In genomic region chr15:81814882-81815455, GRCh38 we compare ENCODE assay signal across 29 cellular contexts.
"Had no signal": no experiment of that assay in that cellular context is flagged by ENCODE, and none has a peak within 500 bp of the region (broad histone marks: within the 10 kb centered on the region; RNA-seq: fewer than 3 reads in every experiment).

No MANE protein-coding gene starts in this region.

- H3K4me3 Mint-ChIP-seq: activated CD4-positive, alpha-beta T cell treated with anti-CD3 and anti-CD28 coated beads for 36 hours; activated CD4-positive, alpha-beta T cell treated with anti-CD3 and anti-CD28 coated beads, Interleukin-2, amount 10 ng/mL, durations not matched to agents 7 days and 5 days; activated CD8-positive, alpha-beta memory T cell treated with anti-CD3 and anti-CD28 coated beads, Interleukin-2, amount 10 ng/mL, durations not matched to agents 7 days and 5 days; activated CD8-positive, alpha-beta T cell treated with anti-CD3 and anti-CD28 coated beads, Interleukin-2, amount 10 ng/mL, durations not matched to agents 7 days and 5 days; activated naive CD4-positive, alpha-beta T cell treated with anti-CD3 and anti-CD28 coated beads for 36 hours; activated naive CD4-positive, alpha-beta T cell treated with anti-CD3 and anti-CD28 coated beads, Interleukin-2, amount 50 U/mL, for 24 hours; activated naive CD8-positive, alpha-beta T cell treated with anti-CD3 and anti-CD28 coated beads for 36 hours; activated naive CD8-positive, alpha-beta T cell treated with anti-CD3 and anti-CD28 coated beads, Interleukin-2, amount 50 U/mL, for 24 hours; activated T-helper 1 cell treated with anti-CD3 and anti-CD28 coated beads, Interleukin-12 subunit alpha, Interleukin-12 subunit beta, Interleukin-2, Interleukin-4 antibody, amounts not matched to agents 30 ng/mL and 10 ng/mL and 1 ng/mL, durations not matched to agents 14 hours and 24 hours and 36 hours had no signal

- H3K27me3 ChIP-seq: body of pancreas, heart left ventricle had no signal

- H3K4me1 ChIP-seq: adrenal gland, body of pancreas had no signal

- H3K4me1 Mint-ChIP-seq: activated CD4-positive, alpha-beta T cell treated with anti-CD3 and anti-CD28 coated beads for 36 hours; activated CD4-positive, alpha-beta T cell treated with anti-CD3 and anti-CD28 coated beads, Interleukin-2, amount 10 ng/mL, durations not matched to agents 7 days and 5 days; activated CD8-positive, alpha-beta memory T cell treated with anti-CD3 and anti-CD28 coated beads, Interleukin-2, amount 10 ng/mL, durations not matched to agents 7 days and 5 days; activated naive CD4-positive, alpha-beta T cell treated with anti-CD3 and anti-CD28 coated beads, Interleukin-2, amount 50 U/mL, for 24 hours; activated naive CD8-positive, alpha-beta T cell treated with anti-CD3 and anti-CD28 coated beads for 36 hours; activated naive CD8-positive, alpha-beta T cell treated with anti-CD3 and anti-CD28 coated beads, Interleukin-2, amount 50 U/mL, for 24 hours had no signal

- H3K36me3 ChIP-seq: adrenal gland, heart left ventricle had no signal

- H3K27ac ChIP-seq: adrenal gland, body of pancreas, epithelial cell of prostate, heart left ventricle had no signal

- H3K9me3 Mint-ChIP-seq: activated CD4-positive, alpha-beta T cell treated with anti-CD3 and anti-CD28 coated beads, Interleukin-2, amount 10 ng/mL, durations not matched to agents 7 days and 5 days; activated naive CD4-positive, alpha-beta T cell treated with anti-CD3 and anti-CD28 coated beads for 36 hours; activated naive CD4-positive, alpha-beta T cell treated with anti-CD3 and anti-CD28 coated beads, Interleukin-2, amount 50 U/mL, for 24 hours; activated naive CD8-positive, alpha-beta T cell treated with anti-CD3 and anti-CD28 coated beads for 36 hours; activated naive CD8-positive, alpha-beta T cell treated with anti-CD3 and anti-CD28 coated beads, Interleukin-2, amount 50 U/mL, for 24 hours; activated T-helper 1 cell treated with anti-CD3 and anti-CD28 coated beads, Interleukin-12 subunit alpha, Interleukin-12 subunit beta, Interleukin-2, Interleukin-4 antibody, amounts not matched to agents 30 ng/mL and 10 ng/mL and 1 ng/mL, durations not matched to agents 14 hours and 24 hours and 36 hours; activated T-helper 2 cell treated with anti-CD3 and anti-CD28 coated beads, Interferon-gamma antibody, Interleukin-2, Interleukin-4, amounts not matched to agents 10 μg/mL and 5 μg/mL and 100 μg/mL, durations not matched to agents 14 hours and 24 hours and 36 hours had no signal

- H3K36me3 Mint-ChIP-seq: activated CD8-positive, alpha-beta memory T cell treated with anti-CD3 and anti-CD28 coated beads, Interleukin-2, amount 10 ng/mL, durations not matched to agents 7 days and 5 days; activated naive CD4-positive, alpha-beta T cell treated with anti-CD3 and anti-CD28 coated beads, Interleukin-2, amount 50 U/mL, for 24 hours; activated naive CD8-positive, alpha-beta T cell treated with anti-CD3 and anti-CD28 coated beads for 36 hours had no signal

- ATAC-seq: activated CD4-positive, alpha-beta T cell treated with anti-CD3 and anti-CD28 coated beads for 36 hours; activated CD8-positive, alpha-beta memory T cell treated with anti-CD3 and anti-CD28 coated beads, Interleukin-2, amount 10 ng/mL, durations not matched to agents 7 days and 5 days; activated CD8-positive, alpha-beta T cell treated with anti-CD3 and anti-CD28 coated beads, Interleukin-2, amount 10 ng/mL, durations not matched to agents 7 days and 5 days; activated naive CD8-positive, alpha-beta T cell treated with anti-CD3 and anti-CD28 coated beads, Interleukin-2, amount 50 U/mL, for 24 hours; body of pancreas; heart left ventricle had no signal

- H3K27ac Mint-ChIP-seq: activated CD4-positive, alpha-beta T cell treated with anti-CD3 and anti-CD28 coated beads for 36 hours; activated CD4-positive, alpha-beta T cell treated with anti-CD3 and anti-CD28 coated beads, Interleukin-2, amount 10 ng/mL, durations not matched to agents 7 days and 5 days; activated CD8-positive, alpha-beta memory T cell treated with anti-CD3 and anti-CD28 coated beads, Interleukin-2, amount 10 ng/mL, durations not matched to agents 7 days and 5 days; activated CD8-positive, alpha-beta T cell treated with anti-CD3 and anti-CD28 coated beads, Interleukin-2, amount 10 ng/mL, durations not matched to agents 7 days and 5 days; activated naive CD4-positive, alpha-beta T cell treated with anti-CD3 and anti-CD28 coated beads for 36 hours; activated naive CD4-positive, alpha-beta T cell treated with anti-CD3 and anti-CD28 coated beads, Interleukin-2, amount 50 U/mL, for 24 hours; activated naive CD8-positive, alpha-beta T cell treated with anti-CD3 and anti-CD28 coated beads for 36 hours; activated naive CD8-positive, alpha-beta T cell treated with anti-CD3 and anti-CD28 coated beads, Interleukin-2, amount 50 U/mL, for 24 hours; activated T-helper 1 cell treated with anti-CD3 and anti-CD28 coated beads, Interleukin-12 subunit alpha, Interleukin-12 subunit beta, Interleukin-2, Interleukin-4 antibody, amounts not matched to agents 30 ng/mL and 10 ng/mL and 1 ng/mL, durations not matched to agents 14 hours and 24 hours and 36 hours; activated T-helper 2 cell treated with anti-CD3 and anti-CD28 coated beads, Interferon-gamma antibody, Interleukin-2, Interleukin-4, amounts not matched to agents 10 μg/mL and 5 μg/mL and 100 μg/mL, durations not matched to agents 14 hours and 24 hours and 36 hours had no signal

- H3K9me3 ChIP-seq: adrenal gland, body of pancreas, heart left ventricle had no signal

- H3K27me3 Mint-ChIP-seq: activated CD4-positive, alpha-beta T cell treated with anti-CD3 and anti-CD28 coated beads, Interleukin-2, amount 10 ng/mL, durations not matched to agents 7 days and 5 days; activated CD8-positive, alpha-beta memory T cell treated with anti-CD3 and anti-CD28 coated beads, Interleukin-2, amount 10 ng/mL, durations not matched to agents 7 days and 5 days had no signal

- DNase-seq: activated CD4-positive, alpha-beta T cell treated with anti-CD3 and anti-CD28 coated beads for 36 hours; activated CD4-positive, alpha-beta T cell treated with anti-CD3 and anti-CD28 coated beads, Interleukin-2, amount 10 ng/mL, durations not matched to agents 7 days and 5 days; activated CD4-positive, alpha-beta T cell treated with anti-CD3 and anti-CD28 coated beads, Interleukin-2, amount 50 U/mL, for 4 hours; activated CD4-positive, CD25-positive, alpha-beta regulatory T cell; activated CD4-positive, CD25-positive, alpha-beta regulatory T cell treated with anti-CD3 and anti-CD28 coated beads, Interleukin-2, amount 50 U/mL, for 72 hours; activated CD8-positive, alpha-beta memory T cell treated with anti-CD3 and anti-CD28 coated beads, Interleukin-2, amount 10 ng/mL, durations not matched to agents 7 days and 5 days; activated CD8-positive, alpha-beta memory T cell treated with anti-CD3 and anti-CD28 coated beads, Interleukin-2, amount 50 U/mL, for 4 hours; activated CD8-positive, alpha-beta T cell treated with anti-CD3 and anti-CD28 coated beads, Interleukin-2, amount 10 ng/mL, durations not matched to agents 7 days and 5 days; activated effector memory CD4-positive, alpha-beta T cell treated with anti-CD3 and anti-CD28 coated beads, Interleukin-2, amount 50 U/mL, for 16 hours; activated naive CD4-positive, alpha-beta T cell treated with anti-CD3 and anti-CD28 coated beads for 36 hours; activated naive CD8-positive, alpha-beta T cell treated with anti-CD3 and anti-CD28 coated beads for 36 hours; activated naive CD8-positive, alpha-beta T cell treated with anti-CD3 and anti-CD28 coated beads, Interleukin-2, amount 50 U/mL, for 24 hours; activated T-cell treated with anti-CD3 and anti-CD28 coated beads, Interleukin-2, amount 50 U/mL, for 1 hour; activated T-cell treated with anti-CD3 and anti-CD28 coated beads, Interleukin-2, amount 50 U/mL, for 48 hours; adrenal gland; amygdala; aorta; body of pancreas; caudate nucleus; effector CD8-positive, alpha-beta T cell; foreskin fibroblast; heart left ventricle; T-helper 2 cell had no signal

- H3K4me3 ChIP-seq: adrenal gland, body of pancreas, heart left ventricle had no signal

- FAIRE-seq: colon, endothelial cell of umbilical vein had no signal
